Comparison of ENCODE assay signal across 24 cellular contexts in genomic region chr7:105055621-105056020, GRCh38. TPM values are rescaled to one million over a fixed set of nuclear protein-coding genes. Genes with fewer than 3 reads are reported as not detected.
A peak's percentile ranks its signal among the peaks of the same experiment; 100 is the strongest.
DNase-seq lines count a peak whose midpoint lies in the region; ATAC-seq, FAIRE-seq and TF ChIP-seq lines count a peak whose summit lies in the region.
"Had no signal": no experiment of that assay in that cellular context is flagged by ENCODE, and none has a peak within 500 bp of the region (broad histone marks: within the 10 kb centered on the region; RNA-seq: fewer than 3 reads in every experiment).

No MANE protein-coding gene starts in this region.

- ATAC-seq in K562 (peak; percentile 41; the same call in 2 of the 3 replicates), GM21576 (IDR thresholded peaks at IDR 0.05; ENCODE audit: unreplicated experiment) (no peak), upper lobe of left lung (ENCODE audit: low FRiP score in 2 of 2) (no peak)
- ATAC-seq: foreskin keratinocyte, GM12878, left lung had no signal

- BruUV-seq in K562 (replicated peaks; lab: Mats Ljungman, UMichigan): no TSS peak

- H3K9me3 ChIP-seq in K562 (replicated peaks; ENCODE audit: control insufficient read depth, insufficient read depth, low read depth, low read length) (no peaks in the 10 kb centered on the region), upper lobe of left lung (no peaks in the 10 kb centered on the region)
- H3K9me3 ChIP-seq: left lung, psoas muscle, testis had no signal

- TF ChIP-seq RAD21 in K562 (CRISPR knock-in tag; conservative IDR thresholded peaks at IDR 0.05 in 1 of 2, IDR thresholded peaks at IDR 0.05 in 1 of 2): no peak

- peaks cover 35% of the 10 kb centered on the region for H3K36me3 Mint-ChIP-seq in activated naive CD4-positive, alpha-beta T cell treated with anti-CD3 and anti-CD28 coated beads for 36 hours (ENCODE audit: low read depth)
- peaks cover 41% of the 10 kb centered on the region for H3K36me3 Mint-ChIP-seq in activated naive CD4-positive, alpha-beta T cell treated with anti-CD3 and anti-CD28 coated beads, Interleukin-2, amount 10 ng/mL, durations not matched to agents 7 days and 5 days
- H3K36me3 Mint-ChIP-seq in HFFc6 (ENCODE audit: low read depth) (peaks cover 41% of the 10 kb centered on the region), progenitor cell of endocrine pancreas (ENCODE audit: insufficient read depth) (peaks cover 14% of the 10 kb centered on the region)

- no peak overlapping the region for H3K4me3 Mint-ChIP-seq in activated naive CD4-positive, alpha-beta T cell treated with anti-CD3 and anti-CD28 coated beads for 36 hours
- no peak overlapping the region for H3K4me3 Mint-ChIP-seq in activated naive CD4-positive, alpha-beta T cell treated with anti-CD3 and anti-CD28 coated beads, Interleukin-2, amount 10 ng/mL, durations not matched to agents 7 days and 5 days
- H3K4me3 Mint-ChIP-seq in HFFc6 (no peak overlapping the region), progenitor cell of endocrine pancreas (ENCODE audit: low read depth) (no peak overlapping the region)
- H3K4me3 Mint-ChIP-seq: mesothelial cell of epicardium, neural progenitor cell had no signal

- TF ChIP-seq EP300 in K562 (IDR thresholded peaks at IDR 0.05; ENCODE audit: low read length) (no peak), upper lobe of left lung (IDR thresholded peaks at IDR 0.05) (no peak)

- H3K4me1 Mint-ChIP-seq in activated naive CD4-positive, alpha-beta T cell treated with anti-CD3 and anti-CD28 coated beads for 36 hours (ENCODE audit: low read depth): peaks cover 62% of the 10 kb centered on the region
- peaks cover 18% of the 10 kb centered on the region for H3K4me1 Mint-ChIP-seq in activated naive CD4-positive, alpha-beta T cell treated with anti-CD3 and anti-CD28 coated beads, Interleukin-2, amount 10 ng/mL, durations not matched to agents 7 days and 5 days
- peaks cover 39% of the 10 kb centered on the region for H3K4me1 Mint-ChIP-seq in HFFc6 (ENCODE audit: low read depth)
- peaks cover 17% of the 10 kb centered on the region for H3K4me1 Mint-ChIP-seq in progenitor cell of endocrine pancreas (ENCODE audit: low read depth)
- H3K4me1 Mint-ChIP-seq: neural progenitor cell had no signal

- H3K27me3 ChIP-seq in K562 (ENCODE audit: control insufficient read depth in 2 of 2, insufficient read depth in 2 of 2, low read length in 2 of 2) (no peaks in the 10 kb centered on the region), upper lobe of left lung (no peaks in the 10 kb centered on the region)
- H3K27me3 ChIP-seq: foreskin keratinocyte, left lung, neural progenitor cell, testis had no signal

- no peak for DNase-seq in activated naive CD4-positive, alpha-beta T cell treated with anti-CD3 and anti-CD28 coated beads for 36 hours
- DNase-seq in activated naive CD4-positive, alpha-beta T cell treated with anti-CD3 and anti-CD28 coated beads, Interleukin-2, amount 10 ng/mL, durations not matched to agents 7 days and 5 days: no peak
- no peak for DNase-seq in HFFc6
- no peak for DNase-seq in K562 (ENCODE audit: extremely low read depth in 1 of 4, low spot score in 3 of 4)
- no peak for DNase-seq in progenitor cell of endocrine pancreas (ENCODE audit: low spot score, unreplicated experiment)
- no peak for DNase-seq in mesenteric fat pad (ENCODE audit: low spot score)
- DNase-seq in upper lobe of left lung: no peak
- DNase-seq: activated CD4-positive, alpha-beta T cell treated with anti-CD3 and anti-CD28 coated beads for 1 hour; activated effector memory CD4-positive, alpha-beta T cell treated with anti-CD3 and anti-CD28 coated beads, Interleukin-2, amount 50 U/mL, for 16 hours; anterior cingulate cortex; cerebellar nuclear complex; DND-41; foreskin keratinocyte; KG1; left lung; NCI-H1694; psoas muscle; testis had no signal

- H3K9ac ChIP-seq in K562 (ENCODE audit: insufficient read depth in 1 of 2, low read depth in 2 of 2, low read length in 2 of 2): no peak overlapping the region
- H3K9ac ChIP-seq: neural progenitor cell had no signal

- TF ChIP-seq POLR2A in K562 (conservative IDR thresholded peaks at IDR 0.05) (no peak), upper lobe of left lung (IDR thresholded peaks at IDR 0.05) (no peak)

- CTCF ChIA-PET in activated naive CD4-positive, alpha-beta T cell treated with anti-CD3 and anti-CD28 coated beads for 36 hours (lab: Charles Lee): interaction anchor here (1.6 kb wide), 1 partner anchor 9 kb away, joined by 3 read pairs; no protein-coding TSS in a partner anchor
- CTCF ChIA-PET in activated naive CD4-positive, alpha-beta T cell treated with anti-CD3 and anti-CD28 coated beads, Interleukin-2, amount 10 ng/mL, durations not matched to agents 7 days and 5 days (lab: Charles Lee): interaction anchor here (1.0 to 1.2 kb wide), 2 partner anchors 23 to 41 kb away, joined by 3 read pairs; no protein-coding TSS in a partner anchor
- CTCF ChIA-PET in K562 (lab: Yijun Ruan, JAX; ENCODE audit: low intra/inter-chr PET ratio): no interaction called here

- no peak overlapping the region for H3K4me2 ChIP-seq in K562 (ENCODE audit: insufficient read depth, low read length)
- H3K4me2 ChIP-seq: neural progenitor cell had no signal

- POLR2A ChIA-PET in K562 (lab: Yijun Ruan, JAX): interaction anchor here (0.6 kb wide), 1 partner anchor 125 kb away, joined by 6 read pairs; no protein-coding TSS in a partner anchor

- H3K4me3 ChIP-seq in K562 (no peak overlapping the region), upper lobe of left lung (no peak overlapping the region)
- H3K4me3 ChIP-seq: GM12878, left lung, neural progenitor cell, psoas muscle, testis had no signal

- peak overlapping the region; percentile 43 for H3K27ac Mint-ChIP-seq in activated naive CD4-positive, alpha-beta T cell treated with anti-CD3 and anti-CD28 coated beads for 36 hours
- no peak overlapping the region for H3K27ac Mint-ChIP-seq in activated naive CD4-positive, alpha-beta T cell treated with anti-CD3 and anti-CD28 coated beads, Interleukin-2, amount 10 ng/mL, durations not matched to agents 7 days and 5 days
- peak overlapping the region; percentile 27; the same call in 1 of the 2 replicates for H3K27ac Mint-ChIP-seq in HFFc6
- peak overlapping the region; percentile 19 for H3K27ac Mint-ChIP-seq in progenitor cell of endocrine pancreas
- H3K27ac Mint-ChIP-seq: mesothelial cell of epicardium, neural progenitor cell had no signal

- WGBS in K562 (ENCODE audit: insufficient coverage, low coverage, missing lambda C conversion rate): 9% methylated on average over 1 of the region's 1 CpG
- WGBS in upper lobe of left lung, 2 donors: 61 to 67% methylated on average over 1 of the region's 1 CpG

- H3K9me3 Mint-ChIP-seq in activated naive CD4-positive, alpha-beta T cell treated with anti-CD3 and anti-CD28 coated beads for 36 hours: no peaks in the 10 kb centered on the region
- no peaks in the 10 kb centered on the region for H3K9me3 Mint-ChIP-seq in activated naive CD4-positive, alpha-beta T cell treated with anti-CD3 and anti-CD28 coated beads, Interleukin-2, amount 10 ng/mL, durations not matched to agents 7 days and 5 days
- H3K9me3 Mint-ChIP-seq in HFFc6 (no peaks in the 10 kb centered on the region), progenitor cell of endocrine pancreas (ENCODE audit: low read depth) (no peaks in the 10 kb centered on the region)
- H3K9me3 Mint-ChIP-seq: mesothelial cell of epicardium, neural progenitor cell had no signal

- H3K27me3 Mint-ChIP-seq in activated naive CD4-positive, alpha-beta T cell treated with anti-CD3 and anti-CD28 coated beads for 36 hours (ENCODE audit: low read depth): no peaks in the 10 kb centered on the region
- H3K27me3 Mint-ChIP-seq in activated naive CD4-positive, alpha-beta T cell treated with anti-CD3 and anti-CD28 coated beads, Interleukin-2, amount 10 ng/mL, durations not matched to agents 7 days and 5 days: no peaks in the 10 kb centered on the region
- H3K27me3 Mint-ChIP-seq in HFFc6 (ENCODE audit: insufficient read depth): no peaks in the 10 kb centered on the region
- H3K27me3 Mint-ChIP-seq in progenitor cell of endocrine pancreas: no peaks in the 10 kb centered on the region

- TF ChIP-seq CTCF in HFFc6 (IDR thresholded peaks at IDR 0.05): no peak
- no peak for TF ChIP-seq CTCF in K562 (IDR thresholded peaks at IDR 0.05 in 2 of 3, conservative IDR thresholded peaks at IDR 0.05 in 1 of 3; ENCODE audit: insufficient read depth in 2 of 3, low read depth in 1 of 3, low read length in 3 of 3)
- no peak for TF ChIP-seq CTCF in progenitor cell of endocrine pancreas (IDR thresholded peaks at IDR 0.05; ENCODE audit: unreplicated experiment)
- no peak for TF ChIP-seq CTCF in upper lobe of left lung (IDR thresholded peaks at IDR 0.05)

- in situ Hi-C loops in K562 (cut with MboI): no loop called here

- peaks cover 85% of the 10 kb centered on the region for H3K79me2 ChIP-seq in K562 (ENCODE audit: control insufficient read depth, insufficient read depth, low read length)

- no peaks in the 10 kb centered on the region for H3K4me1 ChIP-seq in K562 (replicated peaks in 1 of 2; ENCODE audit: control insufficient read depth in 2 of 2, insufficient read depth in 2 of 2, low read length in 2 of 2)
- peaks cover 10 to 32% (median 23%) of the 10 kb centered on the region in 4 donors for H3K4me1 ChIP-seq in upper lobe of left lung
- H3K4me1 ChIP-seq: foreskin keratinocyte, neural progenitor cell had no signal

- no peak overlapping the region for H2AFZ ChIP-seq in K562 (ENCODE audit: low read depth, low read length)
- H2AFZ ChIP-seq: neural progenitor cell had no signal

- H4K20me1 ChIP-seq in K562 (replicated peaks; ENCODE audit: control insufficient read depth, insufficient read depth, low read length): peaks cover 7% of the 10 kb centered on the region; the same call in 1 of the 2 replicates

- H3K36me3 ChIP-seq in K562 (ENCODE audit: control insufficient read depth, insufficient read depth, low read length) (peaks cover 59% of the 10 kb centered on the region), upper lobe of left lung (peaks cover 0 to 37% (median 2%) of the 10 kb centered on the region in 4 donors)

- intact Hi-C loops in activated naive CD4-positive, alpha-beta T cell treated with anti-CD3 and anti-CD28 coated beads for 36 hours (cut with micrococcal nuclease): loop anchor here (5.0 kb wide), 1 partner anchor 133 kb away; no protein-coding TSS in a partner anchor
- intact Hi-C loops in K562 (cut with micrococcal nuclease): no loop called here

- FAIRE-seq in K562 (lab: Jason Lieb, UNC): no peak

- no peaks in the 10 kb centered on the region for H3K9me1 ChIP-seq in K562 (ENCODE audit: control insufficient read depth, insufficient read depth, low read length)

- no peak overlapping the region for H3K27ac ChIP-seq in K562 (ENCODE audit: extremely low read depth, low read depth, low read length)
- no peak overlapping the region for H3K27ac ChIP-seq in upper lobe of left lung
- H3K27ac ChIP-seq: epithelial cell of prostate, foreskin keratinocyte, left lung, neural progenitor cell, psoas muscle, RWPE1, testis had no signal

RNA-seq across cellular contexts. Expression of gene KMT2E, which starts 41.6 kb away (rescaled TPM):
- 10 to 100 TPM; 63.3 to 63.4 TPM for total RNA-seq in activated naive CD4-positive, alpha-beta T cell treated with anti-CD3 and anti-CD28 coated beads for 36 hours
- 10 to 100 TPM; 39.7 to 53.4 (median 50.1) TPM for total RNA-seq in HFFc6 (2021; fragmentation: NEBNext Ultra II Directional; extraction: Animal tissue kit (Norgen Biotek cat#: 25700))
- 207 and 465 TPM in 2 replicates for total RNA-seq in K562 (2011; cell fraction: chromatin; rRNA removed; ENCODE audit: low replicate concordance)
- total RNA-seq in K562 (2011; cell fraction: nucleolus; rRNA removed): 88.1 and 130 TPM in 2 replicates
- total RNA-seq in K562 (2011; cell fraction: nucleoplasm; rRNA removed): 182 and 231 TPM in 2 replicates
- 33.5 and 38.1 TPM in 2 replicates for total RNA-seq in K562 (2014; rRNA removed)
- total RNA-seq in K562 (2014; rRNA removed; fragmentation: Illumina TruSeq; extraction: Trizol): 41.7 and 46.6 TPM in 2 replicates
- total RNA-seq in K562 (2015; rRNA removed; fragmentation: Illumina TruSeq; extraction: Trizol): 38.6 and 39.9 TPM in 2 replicates
- 48.1 and 55.3 TPM in 2 replicates for total RNA-seq in K562 (2021)
- 11.1 and 14.5 TPM in 2 replicates for polyA plus RNA-seq in K562 (2011; rRNA removed)
- 7.9 and 14.7 TPM in 2 replicates for polyA plus RNA-seq in K562 (2011; cell fraction: cytosol; rRNA removed)
- polyA plus RNA-seq in K562 (2011; cell fraction: nucleus; rRNA removed): 55.0 and 72.1 TPM in 2 replicates
- polyA plus RNA-seq in K562 (2012): 26.5 and 30.8 TPM in 2 replicates
- polyA plus RNA-seq in K562 (2014; fragmentation: Illumina TruSeq; extraction: Trizol): 33.8 and 38.7 TPM in 2 replicates
- polyA plus RNA-seq in K562 (2014; fragmentation: Nextera tagmentation; extraction: Ambion mirVana): 10 to 100 TPM in 1 of 2 experiments, 1 to 10 TPM in 1; 8.9 to 15.9 TPM
- 18.2 and 23.4 TPM in 2 replicates for polyA plus RNA-seq in K562 (2014; rRNA removed)
- polyA minus RNA-seq in K562 (2011; rRNA and poly(A)+ RNA removed): 84.5 and 96.0 TPM in 2 replicates
- polyA minus RNA-seq in K562 (2011; cell fraction: cytosol; rRNA and poly(A)+ RNA removed): 28.8 and 34.0 TPM in 2 replicates
- 110 and 143 TPM in 2 replicates for polyA minus RNA-seq in K562 (2011; cell fraction: nucleus; rRNA and poly(A)+ RNA removed)
- total RNA-seq in progenitor cell of endocrine pancreas: 107 TPM in 2 replicates
- total RNA-seq in mesenteric fat pad: 72.4 TPM
- total RNA-seq in upper lobe of left lung: 100 to 1,000 TPM in 3 of 6 donors, 10 to 100 TPM in 3; 77.3 to 182 (median 105) TPM
